In genomic region chr6:1153696-1154245, GRCh38 we compare ENCODE assay signal across 27 cellular contexts.
"Had no signal": no experiment of that assay in that cellular context is flagged by ENCODE, and none has a peak within 500 bp of the region (broad histone marks: within the 10 kb centered on the region; RNA-seq: fewer than 3 reads in every experiment).

No MANE protein-coding gene starts in this region.

- H3K36me3 Mint-ChIP-seq: activated CD8-positive, alpha-beta memory T cell treated with anti-CD3 and anti-CD28 coated beads, Interleukin-2, amount 10 ng/mL, durations not matched to agents 7 days and 5 days; activated naive CD8-positive, alpha-beta T cell had no signal

- H3K27ac Mint-ChIP-seq: activated B cell treated with CpG ODN at 0.5 μM for 24 hours; activated CD4-positive, alpha-beta T cell treated with anti-CD3 and anti-CD28 coated beads, Interleukin-2, amount 10 ng/mL, durations not matched to agents 24 days and 14 days; activated CD8-positive, alpha-beta memory T cell treated with anti-CD3 and anti-CD28 coated beads, Interleukin-2, amount 10 ng/mL, durations not matched to agents 7 days and 5 days; activated naive CD4-positive, alpha-beta T cell treated with anti-CD3 and anti-CD28 coated beads for 36 hours; activated naive CD8-positive, alpha-beta T cell; T-helper 1 cell treated with Interleukin-12 subunit alpha and Interleukin-12 subunit beta and Interleukin-4 antibody, amounts not matched to agents 30 μg/mL and 1 μg/mL, for 36 hours had no signal

- H3K4me2 ChIP-seq: KMS-11 had no signal

- H3K9me3 Mint-ChIP-seq: activated CD4-positive, alpha-beta T cell treated with anti-CD3 and anti-CD28 coated beads, Interleukin-2, amount 10 ng/mL, durations not matched to agents 24 days and 14 days; activated T-cell treated with anti-CD3 and anti-CD28 coated beads, Interleukin-2, amount 50 U/mL, for 4 hours; T-helper 1 cell treated with Interleukin-12 subunit alpha and Interleukin-12 subunit beta and Interleukin-4 antibody, amounts not matched to agents 30 μg/mL and 1 μg/mL, for 36 hours had no signal

- DNase-seq: activated B cell treated with CpG ODN at 0.5 μM for 24 hours; activated CD4-positive, alpha-beta T cell treated with anti-CD3 and anti-CD28 coated beads for 1 hour; activated CD4-positive, alpha-beta T cell treated with anti-CD3 and anti-CD28 coated beads, Interleukin-2, amount 10 ng/mL, durations not matched to agents 24 days and 14 days; activated CD4-positive, alpha-beta T cell treated with anti-CD3 and anti-CD28 coated beads, Interleukin-2, amount 50 U/mL, for 48 hours; activated CD8-positive, alpha-beta memory T cell treated with anti-CD3 and anti-CD28 coated beads, Interleukin-2, amount 10 ng/mL, durations not matched to agents 7 days and 5 days; activated effector memory CD4-positive, alpha-beta T cell treated with anti-CD3 and anti-CD28 coated beads, Interleukin-2, amount 50 U/mL, for 16 hours; activated naive CD4-positive, alpha-beta T cell treated with anti-CD3 and anti-CD28 coated beads for 36 hours; activated T-cell treated with anti-CD3 and anti-CD28 coated beads, Interleukin-2, amount 50 U/mL, for 4 hours; brain microvascular endothelial cell; MG63; MV-4-11; NCI-H1092 treated with DMSO at 0.1 percent for 48 hours; NCI-H1417 treated with DMSO at 0.1 percent for 48 hours; NCI-H1694; NCI-H2029; NCI-H2107; NCI-H2171 treated with DMSO at 0.1 percent for 48 hours; NCI-H510A treated with DMSO at 0.1 percent for 48 hours; NCI-H69; Peyer's patch; SHP77; T-helper 9 cell had no signal

- H3K27me3 ChIP-seq: brain microvascular endothelial cell, MG63, Peyer's patch, SJSA1 had no signal

- H3K4me1 Mint-ChIP-seq: activated B cell treated with CpG ODN at 0.5 μM for 24 hours; activated CD4-positive, alpha-beta T cell treated with anti-CD3 and anti-CD28 coated beads, Interleukin-2, amount 10 ng/mL, durations not matched to agents 24 days and 14 days; activated CD8-positive, alpha-beta memory T cell treated with anti-CD3 and anti-CD28 coated beads, Interleukin-2, amount 10 ng/mL, durations not matched to agents 7 days and 5 days had no signal

- H3K4me3 ChIP-seq: cardiac muscle cell, MG63, Peyer's patch, SJSA1 had no signal

- H3K9me3 ChIP-seq: MG63, Peyer's patch, SJSA1 had no signal

- H3K4me1 ChIP-seq: Peyer's patch, SJSA1 had no signal

- H3K36me3 ChIP-seq: brain microvascular endothelial cell, cardiac muscle cell, MG63, Peyer's patch, SJSA1 had no signal

- ATAC-seq: activated CD8-positive, alpha-beta memory T cell treated with anti-CD3 and anti-CD28 coated beads, Interleukin-2, amount 10 ng/mL, durations not matched to agents 7 days and 5 days; activated T-cell treated with anti-CD3 and anti-CD28 coated beads, Interleukin-2, amount 50 U/mL, for 4 hours had no signal

- H3K9ac ChIP-seq: KMS-11 had no signal

- H3K4me3 Mint-ChIP-seq: activated B cell treated with CpG ODN at 0.5 μM for 24 hours; activated CD4-positive, alpha-beta T cell treated with anti-CD3 and anti-CD28 coated beads, Interleukin-2, amount 10 ng/mL, durations not matched to agents 24 days and 14 days; activated CD8-positive, alpha-beta memory T cell treated with anti-CD3 and anti-CD28 coated beads, Interleukin-2, amount 10 ng/mL, durations not matched to agents 7 days and 5 days; activated naive CD4-positive, alpha-beta T cell treated with anti-CD3 and anti-CD28 coated beads for 36 hours; activated naive CD8-positive, alpha-beta T cell; activated T-cell treated with anti-CD3 and anti-CD28 coated beads, Interleukin-2, amount 50 U/mL, for 4 hours; T-helper 1 cell treated with Interleukin-12 subunit alpha and Interleukin-12 subunit beta and Interleukin-4 antibody, amounts not matched to agents 30 μg/mL and 1 μg/mL, for 36 hours had no signal

- H3K27ac ChIP-seq: brain microvascular endothelial cell, cardiac muscle cell, KMS-11, Peyer's patch, SJSA1 had no signal
